18 cellular contexts compared by ENCODE assay signal in genomic region chr9:126793686-126794417, GRCh38. TPM values are rescaled to one million over a fixed set of nuclear protein-coding genes. Genes with fewer than 3 reads are reported as not detected.
DNase-seq lines count a peak whose midpoint lies in the region; ATAC-seq, FAIRE-seq and TF ChIP-seq lines count a peak whose summit lies in the region.
"Had no signal": no experiment of that assay in that cellular context is flagged by ENCODE, and none has a peak within 500 bp of the region (broad histone marks: within the 10 kb centered on the region; RNA-seq: fewer than 3 reads in every experiment).

No MANE protein-coding gene starts in this region.

- H3K27me3 ChIP-seq in HCT116 (ENCODE audit: insufficient read depth, low read length) = no peaks in the 10 kb centered on the region
- H3K27me3 ChIP-seq in keratinocyte (ENCODE audit: control insufficient read depth, extremely low read depth, insufficient read depth, low read length) = no peaks in the 10 kb centered on the region
- peaks cover 0 to 13% (median 0%) of the 10 kb centered on the region in 3 donors for H3K27me3 ChIP-seq in sigmoid colon
- peaks cover 0 to 30% of the 10 kb centered on the region in 2 donors for H3K27me3 ChIP-seq in tibial artery

- H3K4me1 ChIP-seq in HCT116 (ENCODE audit: control insufficient read depth in 1 of 2, insufficient read depth in 2 of 2, low read length in 2 of 2) (peaks cover under 1 to 22% of the 10 kb centered on the region in 2 experiments; a peak in 3 of 4 replicates), keratinocyte (ENCODE audit: control insufficient read depth, extremely low read depth, insufficient read depth, low read length) (peaks cover 35% of the 10 kb centered on the region), sigmoid colon (peaks cover 0 to 1% (median under 1%) of the 10 kb centered on the region in 4 donors), tibial artery (no peaks in the 10 kb centered on the region)

- CTCF ChIA-PET in HCT116 (lab: Charles Lee) = interaction anchor here (0.8 to 1.2 kb wide), 3 partner anchors 12 to 89 kb away, joined by 3 read pairs; no protein-coding TSS in a partner anchor
- CTCF ChIA-PET in MCF 10A (lab: Yijun Ruan, JAX) = interaction anchor here (0.6 to 2.2 kb wide), 7 partner anchors 8 to 87 kb away, joined by 3 to 9 read pairs (median 3); partner anchors contain the start of gene ZBTB43

- TF ChIP-seq CTCF in HCT116 (IDR thresholded peaks at IDR 0.05 in 2 of 3, conservative IDR thresholded peaks at IDR 0.05 in 1 of 3; ENCODE audit: borderline replicate concordance in 1 of 3, insufficient read depth in 1 of 3, low read depth in 2 of 3, low read length in 2 of 3) (no peak), MCF 10A (IDR thresholded peaks at IDR 0.05; ENCODE audit: unreplicated experiment) (no peak), keratinocyte (optimal IDR thresholded peaks at IDR 0.05 in 1 of 3, IDR thresholded peaks at IDR 0.05 in 1 of 3, conservative IDR thresholded peaks at IDR 0.05 in 1 of 3; ENCODE audit: extremely low read depth in 1 of 3, insufficient read depth in 2 of 3, low read length in 3 of 3) (no peak), sigmoid colon (IDR thresholded peaks at IDR 0.05) (no peak), tibial artery (IDR thresholded peaks at IDR 0.05) (no peak)

- H3K27ac Mint-ChIP-seq in MCF 10A (ENCODE audit: low read depth, unreplicated experiment) = peak overlapping the region; percentile 99

- H3K9me3 ChIP-seq in HCT116 (ENCODE audit: control insufficient read depth in 1 of 2, insufficient read depth in 1 of 2, low read depth in 1 of 2, low read length in 2 of 2) (no peaks in the 10 kb centered on the region; a peak in 1 of 4 replicates), keratinocyte (ENCODE audit: control insufficient read depth, low read depth, low read length) (no peaks in the 10 kb centered on the region), sigmoid colon (no peaks in the 10 kb centered on the region), tibial artery (peaks cover 0 to 5% (median 0%) of the 10 kb centered on the region in 3 donors)

- POLR2A ChIA-PET in HCT116 (lab: Charles Lee) = no interaction called here
- POLR2A ChIA-PET in MCF 10A (lab: Yijun Ruan, JAX) = interaction anchor here (0.6 to 10.6 kb wide), 11 partner anchors 10 to 1552 kb away, joined by 3 to 700 read pairs (median 4); partner anchors contain the start of genes RALGPS1 and ZBTB43

- H2AFZ ChIP-seq in HCT116 (ENCODE audit: low read depth, low read length, poor library complexity, severe bottlenecking) = no peak overlapping the region
- peak overlapping the region; percentile 62 for H2AFZ ChIP-seq in keratinocyte (ENCODE audit: control insufficient read depth, low read length)
- H2AFZ ChIP-seq: PC-9 had no signal

- H3K4me3 ChIP-seq in HCT116 (replicated peaks in 1 of 2; ENCODE audit: low read depth in 1 of 2, low read length in 2 of 2) (no peak overlapping the region), keratinocyte (ENCODE audit: control insufficient read depth in 2 of 3, extremely low read depth in 1 of 3, insufficient read depth in 2 of 3, low read depth in 1 of 3, low read length in 3 of 3) (peak overlapping the region; percentile 11 to 63 (median 27)), sigmoid colon (no peak overlapping the region), tibial artery (no peak overlapping the region)
- H3K4me3 ChIP-seq: GM12878, PC-9 had no signal

- RAD21 ChIA-PET in HCT116 (lab: Charles Lee; ENCODE audit: low non-redundant PET in 1 of 2, low total read pairs in 2 of 2, uncharacterized antibody in 2 of 2, unreplicated experiment in 2 of 2) = no interaction called here

- BruUV-seq in HCT116 (replicated peaks; lab: Mats Ljungman, UMichigan) (no TSS peak), MCF 10A (replicated peaks; lab: Mats Ljungman, UMichigan) (TSS peak; percentile 80)

- no peaks in the 10 kb centered on the region for H3K9me3 Mint-ChIP-seq in MCF 10A (ENCODE audit: unreplicated experiment)

- H3K9me1 ChIP-seq in keratinocyte (ENCODE audit: control insufficient read depth, extremely low read depth, insufficient read depth, low read length) = no peaks in the 10 kb centered on the region

- H3K4me1 Mint-ChIP-seq in MCF 10A (ENCODE audit: insufficient read depth, unreplicated experiment) = peaks cover 44% of the 10 kb centered on the region

- dilution Hi-C loops in keratinocyte (cut with MboI; ENCODE audit: extremely low pct_ligation_motif_present, low sequenced_read_pairs) = no loop called here

- no peaks in the 10 kb centered on the region for H4K20me1 ChIP-seq in HCT116 (ENCODE audit: insufficient read depth)
- no peaks in the 10 kb centered on the region for H4K20me1 ChIP-seq in keratinocyte (ENCODE audit: control insufficient read depth, extremely low read depth, insufficient read depth, low read length)

- intact Hi-C loops in HCT116 (cut with micrococcal nuclease) = no loop called here
- intact Hi-C loops in MCF 10A (cut with micrococcal nuclease) = no loop called here
- intact Hi-C loops in sigmoid colon (cut with DNase I) = no loop called here
- intact Hi-C loops in Right ventricle myocardium superior (cut with DNase I) = no loop called here
- intact Hi-C loops in tibial artery (cut with DNase I; ENCODE audit: low total_unique reads) = no loop called here

- no peak overlapping the region for H3K4me2 ChIP-seq in HCT116 (ENCODE audit: low read length)
- H3K4me2 ChIP-seq in keratinocyte (ENCODE audit: control insufficient read depth, extremely low read depth, insufficient read depth, low read depth, low read length) = peak overlapping the region; percentile 89
- H3K4me2 ChIP-seq: PC-9 had no signal

- H3K9ac ChIP-seq in HCT116 (ENCODE audit: low read length) = no peak overlapping the region
- peak overlapping the region; percentile 81 for H3K9ac ChIP-seq in keratinocyte (ENCODE audit: control insufficient read depth, extremely low read depth, insufficient read depth, low read length)

- H3K36me3 ChIP-seq in HCT116 (ENCODE audit: control insufficient read depth in 1 of 2, insufficient read depth in 2 of 2, low read length in 2 of 2) (no peaks in the 10 kb centered on the region), keratinocyte (ENCODE audit: control insufficient read depth in 2 of 2, extremely low read depth in 1 of 2, insufficient read depth in 2 of 2, low read length in 2 of 2) (no peaks in the 10 kb centered on the region), sigmoid colon (no peaks in the 10 kb centered on the region), tibial artery (no peaks in the 10 kb centered on the region)

- DNase-seq in HCT116 (ENCODE audit: low read depth, low spot score) (no peak), MCF 10A (ENCODE audit: unreplicated experiment) (peak; percentile 78), keratinocyte (ENCODE audit: low read depth, low spot score) (peak; percentile 78), sigmoid colon (peak; percentile 48), Right ventricle myocardium superior (no peak), middle frontal gyrus (ENCODE audit: extremely low spot score, low spot score) (no peak), tibial artery (no peak), cerebellar cortex (ENCODE audit: low spot score) (no peak)
- DNase-seq: CD4-positive, CD25-positive, alpha-beta regulatory T cell; NCI-H1105 treated with DMSO at 0.1 percent for 48 hours; NCI-H187; NCI-H446 treated with DMSO at 0.1 percent for 48 hours; NCI-H774; PC-9; SIG-M5 had no signal

- peak overlapping the region; percentile 48 for H3K4me3 Mint-ChIP-seq in MCF 10A (ENCODE audit: unreplicated experiment)
- H3K4me3 Mint-ChIP-seq: CD4-positive, CD25-positive, alpha-beta regulatory T cell had no signal

- H3K9me2 ChIP-seq in HCT116 (ENCODE audit: insufficient read depth) = no peaks in the 10 kb centered on the region

- no peak for TF ChIP-seq RAD21 in HCT116 (IDR thresholded peaks at IDR 0.05; ENCODE audit: low read depth)

- H3K27ac ChIP-seq in HCT116 (ENCODE audit: low read depth, low read length) = no peak overlapping the region
- H3K27ac ChIP-seq in keratinocyte (ENCODE audit: control insufficient read depth, insufficient read depth, low read length) = peak overlapping the region; percentile 94
- no peak overlapping the region for H3K27ac ChIP-seq in sigmoid colon
- no peak overlapping the region for H3K27ac ChIP-seq in tibial artery
- H3K27ac ChIP-seq: PC-9 had no signal

- H3K36me3 Mint-ChIP-seq in MCF 10A (ENCODE audit: insufficient read depth, unreplicated experiment) = no peaks in the 10 kb centered on the region
- H3K36me3 Mint-ChIP-seq: CD4-positive, CD25-positive, alpha-beta regulatory T cell had no signal

- H3K27me3 Mint-ChIP-seq in MCF 10A (ENCODE audit: insufficient read depth, unreplicated experiment) = no peaks in the 10 kb centered on the region

- WGBS in sigmoid colon, 2 donors = 76 to 81% methylated on average over 10 of the region's 10 CpGs

- TF ChIP-seq EP300 in sigmoid colon (IDR thresholded peaks at IDR 0.05) = no peak

- ATAC-seq in HCT116 (0 out of 2 replicates have a peak, but pooled peaks have one; percentile 16), Right ventricle myocardium superior (ENCODE audit: poor library complexity) (no peak)
- ATAC-seq: GM12878, HepG2 had no signal

- peak; percentile 98 for FAIRE-seq in keratinocyte (lab: Jason Lieb, UNC)
- FAIRE-seq: GM12878, GM18507, HepG2 had no signal

- TF ChIP-seq POLR2A in HCT116 (IDR thresholded peaks at IDR 0.05; ENCODE audit: borderline replicate concordance, extremely low read depth, insufficient read depth, insufficient read length) (no peak), sigmoid colon (IDR thresholded peaks at IDR 0.05) (no peak)

- H3K79me2 ChIP-seq in HCT116 (ENCODE audit: insufficient read depth, low read length) (no peaks in the 10 kb centered on the region), keratinocyte (ENCODE audit: control insufficient read depth, insufficient read depth, low read length) (no peaks in the 10 kb centered on the region)

TF ChIP-seq in HCT116, 20 proteins besides CTCF, POLR2A, EP300 and RAD21 (continues in another document):
- TF ChIP-seq ZNF274 (IDR thresholded peaks at IDR 0.05; ENCODE audit: low read depth, low read length) (no peak), MAX (IDR thresholded peaks at IDR 0.05) (no peak), EZH2 (IDR thresholded peaks at IDR 0.05) (no peak)

RNA-seq across cellular contexts. Expression of gene ZBTB43, which starts 11.0 kb away (rescaled TPM):
- total RNA-seq in HCT116 (2021; ENCODE audit: unreplicated experiment) (15.4 TPM), MCF 10A (2022) (32.4 and 44.2 TPM in 2 replicates), sigmoid colon (10 to 100 TPM in 1 of 4 donors, 1 to 10 TPM in 3; 6.7 to 12.2 (median 7.9) TPM), Right ventricle myocardium superior (36.8 TPM)
- polyA plus RNA-seq in HCT116 (2012) = 3.2 and 4.3 TPM in 2 replicates
- polyA plus RNA-seq in keratinocyte (10.2 to 24.3 TPM (median 15.2 TPM) in 3 replicates), sigmoid colon (1 to 10 TPM; 1.8 to 4.6 (median 3.0) TPM)
- 44.3 TPM for polyA plus RNA-seq in keratinocyte (2011; ENCODE audit: low read depth)
- 3.5 and 6.6 TPM in 2 replicates for polyA plus RNA-seq in keratinocyte (2011; cell fraction: cytosol; rRNA removed)
- polyA plus RNA-seq in keratinocyte (2011; cell fraction: nucleus; rRNA removed) = 20.4 and 26.1 TPM in 2 replicates
- 7.6 and 21.3 TPM in 2 replicates for polyA plus RNA-seq in keratinocyte (2012; ENCODE audit: low replicate concordance)
- 15.8 to 22.2 TPM (median 20.6 TPM) in 3 replicates for polyA minus RNA-seq in keratinocyte
- polyA minus RNA-seq in keratinocyte (2011; cell fraction: cytosol; rRNA and poly(A)+ RNA removed) = 5.2 TPM
- polyA minus RNA-seq in keratinocyte (2011; cell fraction: nucleus; rRNA and poly(A)+ RNA removed) = 12.6 and 32.0 TPM in 2 replicates

Comparison
In these comparisons a context has a peak if more than half of its experiments do, and no peak if none do; other contexts are left out.
1. DNase-seq: peak in MCF 10A (single experiment), keratinocyte (single experiment) and sigmoid colon (single experiment); none in HCT116 (single experiment), Right ventricle myocardium superior (single experiment), middle frontal gyrus (single experiment), tibial artery (0 of 2) and cerebellar cortex (single experiment).
2. H3K4me3 ChIP-seq: peak in keratinocyte (3 of 3); none in HCT116 (0 of 2), sigmoid colon (0 of 4) and tibial artery (0 of 2).